11 cellular contexts compared by ENCODE assay signal in the genomic region with DNA sequence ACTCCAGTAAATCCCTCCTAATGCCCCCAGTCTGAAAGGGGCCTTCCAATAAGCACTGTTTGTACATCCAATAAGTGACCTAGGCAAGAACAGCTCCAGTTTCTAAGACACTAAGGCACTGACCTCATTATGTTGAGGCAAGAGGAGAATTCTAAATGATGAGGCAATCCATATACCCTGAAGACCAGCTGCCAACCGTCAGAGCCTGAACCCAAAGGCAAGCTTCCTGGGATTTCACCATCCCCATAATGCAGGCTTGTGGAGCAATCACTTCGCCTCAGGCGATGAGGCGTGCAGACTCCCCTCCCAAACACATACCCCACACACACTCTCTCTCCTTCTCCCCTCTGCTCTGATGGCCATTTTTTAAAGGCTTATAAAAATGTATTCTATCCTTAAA. TPM values are rescaled to one million over a fixed set of nuclear protein-coding genes. Genes with fewer than 3 reads are reported as not detected.
DNase-seq lines count a peak whose midpoint lies in the region; ATAC-seq and TF ChIP-seq lines count a peak whose summit lies in the region.
"Had no signal": no experiment of that assay in that cellular context is flagged by ENCODE, and none has a peak within 500 bp of the region (broad histone marks: within the 10 kb centered on the region; RNA-seq: fewer than 3 reads in every experiment).

No MANE protein-coding gene starts in this region.

- peak; percentile 41 for DNase-seq in COLO668 (lab: John Stamatoyannopoulos, UW; ENCODE audit: unreplicated experiment)
- DNase-seq in NCI-H460 (ENCODE audit: extremely low read depth, low read depth) = peak; percentile 75
- DNase-seq in epithelial cell of esophagus (ENCODE audit: low read depth) = peak; percentile 89
- no peak for DNase-seq in GM10266 (ENCODE audit: extremely low spot score)
- no peak for DNase-seq in stimulated activated CD4-positive, alpha-beta T cell treated with anti-CD3 and anti-CD28 coated beads, Interleukin-1b, Interleukin-23, amount 100 ng/mL, for 48 hours
- DNase-seq in NAMALWA (ENCODE audit: low spot score) = no peak
- DNase-seq: activated CD4-positive, alpha-beta memory T cell treated with anti-CD3 and anti-CD28 coated beads, Interleukin-2, amount 10 ng/mL, durations not matched to agents 7 days and 5 days; stimulated activated CD4-positive, alpha-beta T cell treated with anti-CD3 and anti-CD28 coated beads, Interleukin-2, amount 100 ng/mL, for 24 hours had no signal

- no peak for ATAC-seq in GM18861 (IDR thresholded peaks at IDR 0.05; ENCODE audit: unreplicated experiment)

- H3K36me3 ChIP-seq in muscle layer of duodenum (ENCODE audit: control insufficient read depth in 1 of 2, insufficient read depth in 2 of 2, low read length in 2 of 2) = no peaks in the 10 kb centered on the region

- no peak for TF ChIP-seq CTCF in epithelial cell of esophagus (IDR thresholded peaks at IDR 0.05; ENCODE audit: insufficient read depth, low read depth, low read length, missing control alignments)
- TF ChIP-seq CTCF in GM10266 (IDR thresholded peaks at IDR 0.05; ENCODE audit: control insufficient read depth, insufficient read depth, low read depth, missing control alignments) = no peak

- H3K27ac ChIP-seq in muscle layer of duodenum (ENCODE audit: low read length) = peak overlapping the region; percentile 9

- no peaks in the 10 kb centered on the region for H3K9me3 ChIP-seq in muscle layer of duodenum (ENCODE audit: control insufficient read depth in 1 of 2, low read length in 2 of 2)
- H3K9me3 ChIP-seq: HAP-1 had no signal

- peaks cover 3 to 22% of the 10 kb centered on the region in 2 donors for H3K4me1 ChIP-seq in muscle layer of duodenum (ENCODE audit: control insufficient read depth in 1 of 2, insufficient read depth in 2 of 2, low read length in 2 of 2)

- H3K27me3 ChIP-seq in muscle layer of duodenum (ENCODE audit: low read depth, low read length) = no peaks in the 10 kb centered on the region

- H3K4me3 ChIP-seq in epithelial cell of esophagus (ENCODE audit: low read length) (no peak overlapping the region), muscle layer of duodenum (ENCODE audit: low read depth in 1 of 2, low read length in 2 of 2) (no peak overlapping the region)
- H3K4me3 ChIP-seq: HAP-1 had no signal

RNA-seq across cellular contexts. Expression of a gene that starts 49.5 kb away (rescaled TPM):
- 54.0 and 59.8 TPM in 2 replicates for total RNA-seq in NCI-H460 (2014; rRNA removed; shearing (Covaris generic))
- 48.6 and 53.0 TPM in 2 replicates for polyA plus RNA-seq in NCI-H460 (2014; cell fraction: nucleus; rRNA removed)

Comparison
In these comparisons a context has a peak if more than half of its experiments do, and no peak if none do; other contexts are left out.
1. DNase-seq: peak in COLO668 (single experiment), NCI-H460 (single experiment) and epithelial cell of esophagus (single experiment); none in GM10266 (single experiment), stimulated activated CD4-positive, alpha-beta T cell treated with anti-CD3 and anti-CD28 coated beads, Interleukin-1b, Interleukin-23, amount 100 ng/mL, for 48 hours (single experiment) and NAMALWA (single experiment).